Comparison of ENCODE assay signal across 19 cellular contexts in the genomic region with DNA sequence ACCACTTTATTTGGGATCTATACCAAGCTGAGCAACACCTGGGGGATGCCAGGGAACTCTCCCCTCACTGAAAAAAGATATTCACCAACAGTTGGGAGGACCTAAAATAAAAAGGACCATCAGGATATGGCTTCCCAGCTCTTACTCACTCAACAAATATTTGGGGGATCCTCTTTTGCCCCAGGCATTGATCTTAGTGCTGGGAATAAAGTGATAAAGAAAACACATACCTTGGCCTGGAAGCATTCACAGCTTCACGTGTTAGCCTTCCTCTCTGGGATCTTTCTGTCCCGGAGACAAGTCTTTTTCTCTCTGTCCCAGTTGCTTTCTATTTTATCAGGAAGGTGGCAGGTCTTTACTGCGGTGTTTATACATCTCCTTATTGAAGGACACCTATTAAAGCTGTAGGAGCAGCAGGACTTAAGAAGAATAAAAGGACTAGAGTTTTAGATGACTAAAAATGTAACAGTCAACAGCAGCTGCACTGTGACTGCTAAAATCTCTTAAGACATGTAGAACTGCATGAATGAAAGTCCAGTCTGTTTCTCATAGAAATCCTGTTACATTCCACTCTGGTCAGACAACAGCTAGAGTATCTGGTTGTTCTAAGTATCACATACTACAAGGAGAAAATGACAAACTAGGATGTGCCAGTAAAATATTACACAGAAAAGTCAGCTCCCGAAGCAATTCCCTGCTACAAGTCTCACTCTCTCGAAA.
DNase-seq lines count a peak whose midpoint lies in the region; ATAC-seq and TF ChIP-seq lines count a peak whose summit lies in the region.
"Had no signal": no experiment of that assay in that cellular context is flagged by ENCODE, and none has a peak within 500 bp of the region (broad histone marks: within the 10 kb centered on the region; RNA-seq: fewer than 3 reads in every experiment).

No MANE protein-coding gene starts in this region.

- CTCF ChIA-PET in IMR-90 (lab: Yijun Ruan, JAX) = no interaction called here

- H2AK9ac ChIP-seq in IMR-90 (replicated peaks; ENCODE audit: low read depth, low read length, poor library complexity) = no peak overlapping the region

- H3K23ac ChIP-seq in IMR-90 (ENCODE audit: low read depth, low read length) = 0 out of 2 replicates have a peak overlapping the region, but pooled peaks have one; percentile 42

- no peak overlapping the region for H2AFZ ChIP-seq in IMR-90 (replicated peaks; ENCODE audit: low read length, poor library complexity)

- H3K27ac ChIP-seq in IMR-90 (ENCODE audit: insufficient read depth, low read length) = no peak overlapping the region
- H3K27ac ChIP-seq in coronary artery = peak overlapping the region; percentile 44 to 61
- peak overlapping the region; percentile 57 to 67 for H3K27ac ChIP-seq in tibial artery
- H3K27ac ChIP-seq: C4-2B, KMS-11, SJSA1 had no signal

- H3K18ac ChIP-seq in IMR-90 (ENCODE audit: low read depth, low read length) = no peak overlapping the region

- H3K14ac ChIP-seq in IMR-90 (replicated peaks; ENCODE audit: low read depth, low read length) = no peak overlapping the region; the same call in 1 of the 2 replicates

- H4K8ac ChIP-seq in IMR-90 (ENCODE audit: low read depth in 2 of 2, low read length in 2 of 2) = no peak overlapping the region

- BruUV-seq in IMR-90 (replicated peaks; lab: Mats Ljungman, UMichigan) = no TSS peak

- H3K4me2 ChIP-seq in IMR-90 (ENCODE audit: low read depth, low read length) = no peak overlapping the region
- H3K4me2 ChIP-seq: KMS-11 had no signal

- peaks cover 4% of the 10 kb centered on the region for H3K9me1 ChIP-seq in IMR-90 (ENCODE audit: insufficient read depth, low read length)

- intact Hi-C loops in IMR-90 (cut with micrococcal nuclease) = no loop called here
- intact Hi-C loops in tibial artery (cut with DNase I; ENCODE audit: low total_unique reads) = no loop called here

- 0 out of 2 replicates have a peak overlapping the region, but pooled peaks have one; percentile 3 for H2BK120ac ChIP-seq in IMR-90 (ENCODE audit: low read depth, low read length)

- dilution Hi-C loops in IMR-90 (cut with HindIII; ENCODE audit: low sequenced_read_pairs, unreplicated experiment) = no loop called here

- H2BK5ac ChIP-seq in IMR-90 (ENCODE audit: low read depth, low read length, poor library complexity, severe bottlenecking) = no peak overlapping the region

- no peak for ATAC-seq in IMR-90 (ENCODE audit: low read depth)
- ATAC-seq: HepG2 had no signal

- H3K27me3 ChIP-seq in IMR-90 (ENCODE audit: control insufficient read depth, insufficient read depth, low read length) (no peaks in the 10 kb centered on the region), tibial artery (no peaks in the 10 kb centered on the region)
- H3K27me3 ChIP-seq: MG63, SJSA1 had no signal

- no peak overlapping the region for H3K56ac ChIP-seq in IMR-90 (ENCODE audit: extremely low read depth, insufficient read depth, low read length)

- no peak overlapping the region for H3K4ac ChIP-seq in IMR-90 (ENCODE audit: low read depth, low read length)

- no peak overlapping the region for H4K91ac ChIP-seq in IMR-90 (ENCODE audit: insufficient read depth, low read depth, low read length)

- H4K20me1 ChIP-seq in IMR-90 (ENCODE audit: insufficient read depth, low read length) = no peaks in the 10 kb centered on the region

- no peak overlapping the region for H2BK20ac ChIP-seq in IMR-90 (ENCODE audit: low read depth, low read length)

- H3K79me1 ChIP-seq in IMR-90 (ENCODE audit: low read depth in 1 of 2, low read length in 2 of 2) = peaks cover 8 to 14% of the 10 kb centered on the region in 2 experiments; a peak in 3 of 4 replicates

- H3K9me3 ChIP-seq in IMR-90 (ENCODE audit: control insufficient read depth, insufficient read depth, low read length) (no peaks in the 10 kb centered on the region), tibial artery (no peaks in the 10 kb centered on the region)
- H3K9me3 ChIP-seq: MG63, SJSA1 had no signal

- no peak overlapping the region for H4K5ac ChIP-seq in IMR-90 (ENCODE audit: low read depth, low read length)

- H2BK15ac ChIP-seq in IMR-90 (ENCODE audit: low read depth, low read length) = no peak overlapping the region

- POLR2A ChIA-PET in IMR-90 (lab: Charles Lee; ENCODE audit: unreplicated experiment) = no interaction called here

- TF ChIP-seq CTCF in IMR-90 (conservative IDR thresholded peaks at IDR 0.05; ENCODE audit: low read depth, low read length) (no peak), coronary artery (IDR thresholded peaks at IDR 0.05) (no peak), tibial artery (IDR thresholded peaks at IDR 0.05) (no peak)

- in situ Hi-C loops in IMR-90 (cut with MboI; ENCODE audit: low sequenced_read_pairs) = no loop called here

- no CpG with 5 or more reads among the region's 5 CpGs for WGBS in IMR-90 (ENCODE audit: extremely low coverage in 2 of 2, insufficient read length in 1 of 2), 2 experiments

- no peak overlapping the region for H3K4me3 ChIP-seq in IMR-90 (ENCODE audit: insufficient read depth, low read depth, low read length)
- H3K4me3 ChIP-seq in coronary artery = no peak overlapping the region
- H3K4me3 ChIP-seq in tibial artery = no peak overlapping the region
- H3K4me3 ChIP-seq: MG63, SJSA1 had no signal

- H3K9ac ChIP-seq in IMR-90 (ENCODE audit: low read depth, low read length) = no peak overlapping the region
- H3K9ac ChIP-seq: KMS-11 had no signal

- H3K36me3 ChIP-seq in IMR-90 (ENCODE audit: control insufficient read depth, insufficient read depth, low read length) (peaks cover 27% of the 10 kb centered on the region), tibial artery (peaks cover 0 to 23% (median 15%) of the 10 kb centered on the region in 3 donors)
- H3K36me3 ChIP-seq: MG63, SJSA1 had no signal

- peaks cover 6% of the 10 kb centered on the region for H3K4me1 ChIP-seq in IMR-90 (ENCODE audit: control insufficient read depth, insufficient read depth, low read length)
- H3K4me1 ChIP-seq in tibial artery = peaks cover 0 to 83% (median 34%) of the 10 kb centered on the region in 4 donors
- H3K4me1 ChIP-seq: SJSA1 had no signal

- no peak overlapping the region for H2AK5ac ChIP-seq in IMR-90 (ENCODE audit: low read depth, low read length)

- TF ChIP-seq POLR2A in IMR-90 (IDR thresholded peaks at IDR 0.05; ENCODE audit: low read depth, low read length) = no peak

- TF ChIP-seq RAD21 in IMR-90 (IDR thresholded peaks at IDR 0.05; ENCODE audit: low read length) = no peak

- DNase-seq in IMR-90 (no peak), coronary artery (ENCODE audit: low spot score) (no peak), myocyte (ENCODE audit: low read depth) (peak; percentile 70), tibial artery (no peak), SIG-M5 treated with dmso at 0.1 percent for 504 hours (lab: John Stamatoyannopoulos, UW; ENCODE audit: unreplicated experiment) (no peak), NCI-H2171 (lab: John Stamatoyannopoulos, UW) (no peak), NCI-H524 treated with DMSO at 0.1 percent for 48 hours (lab: John Stamatoyannopoulos, UW) (no peak)
- DNase-seq: H7, MG63, NCI-H1092, NCI-H146, NCI-H2107, NCI-H345, NCI-H526 treated with DMSO at 0.1 percent for 48 hours, RPMI8226 had no signal

TF ChIP-seq in IMR-90, 13 proteins besides CTCF, POLR2A, EP300 and RAD21:
- TF ChIP-seq RFX5 (IDR thresholded peaks at IDR 0.05; ENCODE audit: low read depth, low read length) = no peak
- TF ChIP-seq ELK1 (IDR thresholded peaks at IDR 0.05; ENCODE audit: borderline replicate concordance, low read depth, low read length) = no peak
- no peak for TF ChIP-seq SMC3 (IDR thresholded peaks at IDR 0.05; ENCODE audit: low read depth, low read length)
- no peak for TF ChIP-seq CHD1 (IDR thresholded peaks at IDR 0.05; ENCODE audit: low read depth, low read length)
- TF ChIP-seq, protein P1, sequence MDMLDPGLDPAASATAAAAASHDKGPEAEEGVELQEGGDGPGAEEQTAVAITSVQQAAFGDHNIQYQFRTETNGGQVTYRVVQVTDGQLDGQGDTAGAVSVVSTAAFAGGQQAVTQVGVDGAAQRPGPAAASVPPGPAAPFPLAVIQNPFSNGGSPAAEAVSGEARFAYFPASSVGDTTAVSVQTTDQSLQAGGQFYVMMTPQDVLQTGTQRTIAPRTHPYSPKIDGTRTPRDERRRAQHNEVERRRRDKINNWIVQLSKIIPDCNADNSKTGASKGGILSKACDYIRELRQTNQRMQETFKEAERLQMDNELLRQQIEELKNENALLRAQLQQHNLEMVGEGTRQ (IDR thresholded peaks at IDR 0.05; ENCODE audit: low read depth, low read length) = no peak
- TF ChIP-seq MAZ (IDR thresholded peaks at IDR 0.05; ENCODE audit: borderline replicate concordance, low read depth, low read length) = no peak
- no peak for TF ChIP-seq RCOR1 (IDR thresholded peaks at IDR 0.05; ENCODE audit: insufficient replicate concordance, low read length)
- TF ChIP-seq CEBPB (IDR thresholded peaks at IDR 0.05; ENCODE audit: low read depth, low read length) = no peak
- TF ChIP-seq BHLHE40 (IDR thresholded peaks at IDR 0.05; ENCODE audit: low read depth, low read length) = no peak
- TF ChIP-seq MAFK (IDR thresholded peaks at IDR 0.05; ENCODE audit: low read depth, low read length) = no peak
- no peak for TF ChIP-seq FOS (IDR thresholded peaks at IDR 0.05; ENCODE audit: low read depth, low read length)
- TF ChIP-seq NFE2L2 (IDR thresholded peaks at IDR 0.05; ENCODE audit: low read depth, low read length) = no peak
- TF ChIP-seq MXI1 (IDR thresholded peaks at IDR 0.05; ENCODE audit: borderline replicate concordance, low read depth, low read length) = no peak
